ENCODE assay signal across 26 cellular contexts in genomic region chr12:80513211-80513610, GRCh38.
A peak's percentile ranks its signal among the peaks of the same experiment; 100 is the strongest.
DNase-seq lines count a peak whose midpoint lies in the region; ATAC-seq and TF ChIP-seq lines count a peak whose summit lies in the region.
"Had no signal": no experiment of that assay in that cellular context is flagged by ENCODE, and none has a peak within 500 bp of the region (broad histone marks: within the 10 kb centered on the region; RNA-seq: fewer than 3 reads in every experiment).

No MANE protein-coding gene starts in this region.

- 34 to 81% (median 52%) methylated on average over 18 of the region's 18 CpGs for WGBS in spleen, 5 donors

- TF ChIP-seq CTCF in spleen (IDR thresholded peaks at IDR 0.05 in 8 of 11, conservative IDR thresholded peaks at IDR 0.05 in 3 of 11): no peak

- H3K36me3 ChIP-seq in spleen: no peaks in the 10 kb centered on the region
- H3K36me3 ChIP-seq: BLaER1 treated with 17β-estradiol and CSF1 and Interleukin-3, amounts not matched to agents 10 nM and 100 nM; brain microvascular endothelial cell; neutrophil had no signal

- ATAC-seq in SK-N-SH treated with all-trans-retinoic acid at 6 μM for 48 hours: peak; percentile 82
- ATAC-seq: psoas muscle; stimulated activated naive B cell treated with anti-CD40 and anti-IgM and Interleukin-4, amounts not matched to agents 10 μg/mL and 1 μg/mL and 100 μg/mL, for 72 hours had no signal

- intact Hi-C loops in spleen (cut with DNase I; ENCODE audit: low total_unique reads): no loop called here

- H3K27me3 ChIP-seq in spleen (replicated peaks in 1 of 7): peaks cover 0 to 10% (median 0%) of the 10 kb centered on the region in 7 donors
- H3K27me3 ChIP-seq: BLaER1 treated with 17β-estradiol and CSF1 and Interleukin-3, amounts not matched to agents 10 nM and 100 nM; brain microvascular endothelial cell had no signal

- DNase-seq in DMS53 (lab: John Stamatoyannopoulos, UW) (peak; percentile 57), DMS53 treated with DMSO at 0.1 percent for 48 hours (lab: John Stamatoyannopoulos, UW; ENCODE audit: unreplicated experiment) (no peak), islet precursor cell (peak; percentile 52), spleen (peak; percentile 59), DMS 273 treated with DMSO at 0.1 percent for 48 hours (lab: John Stamatoyannopoulos, UW) (no peak), cortex of kidney (lab: John Stamatoyannopoulos, UW) (no peak)
- no peak for DNase-seq in stimulated activated CD4-positive, alpha-beta T cell treated with anti-CD3 and anti-CD28 coated beads, Interleukin-2, amount 100 ng/mL, for 24 hours
- DNase-seq: activated CD4-positive, alpha-beta T cell treated with anti-CD3 and anti-CD28 coated beads, Interleukin-2, amount 10 ng/mL, durations not matched to agents 24 days and 14 days; activated CD8-positive, alpha-beta memory T cell treated with anti-CD3 and anti-CD28 coated beads for 24 hours; activated T-cell treated with anti-CD3 and anti-CD28 coated beads for 4 hours; amniotic stem cell; brain microvascular endothelial cell; DND-41; hippocampal formation; NCI-H146; NCI-H2107; stimulated activated naive B cell treated with anti-CD40 and anti-IgM and Interleukin-4, amounts not matched to agents 10 μg/mL and 1 μg/mL and 100 μg/mL, for 72 hours; substantia nigra; T-helper 2 cell had no signal

- no peak overlapping the region for H3K4me3 ChIP-seq in spleen
- H3K4me3 ChIP-seq: BLaER1 treated with 17β-estradiol and CSF1 and Interleukin-3, amounts not matched to agents 10 nM and 100 nM; psoas muscle had no signal

- no peak for TF ChIP-seq POLR2A in spleen (IDR thresholded peaks at IDR 0.05)

- H3K27ac ChIP-seq in spleen: no peak overlapping the region
- H3K27ac ChIP-seq: 22Rv1; BLaER1 treated with 17β-estradiol and CSF1 and Interleukin-3, amounts not matched to agents 10 nM and 100 nM; brain microvascular endothelial cell; epithelial cell of prostate; neutrophil; psoas muscle; VCaP had no signal

- H3K4me1 ChIP-seq in spleen: no peaks in the 10 kb centered on the region
- H3K4me1 ChIP-seq: BLaER1 treated with 17β-estradiol and CSF1 and Interleukin-3, amounts not matched to agents 10 nM and 100 nM; psoas muscle had no signal

- H3K9me3 ChIP-seq in spleen: peaks cover 0 to 20% (median 7%) of the 10 kb centered on the region in 8 donors
- H3K9me3 ChIP-seq: neutrophil, psoas muscle had no signal

TF ChIP-seq in SK-N-SH treated with all-trans-retinoic acid at 6 μM for 48 hours, 23 proteins besides CTCF, POLR2A, EP300 and RAD21:
- TF ChIP-seq GLIS3 (CRISPR knock-in tag; IDR thresholded peaks at IDR 0.05) (no peak), ARNTL (CRISPR knock-in tag; IDR thresholded peaks at IDR 0.05; ENCODE audit: borderline replicate concordance, low read depth) (no peak), SNAI2 (CRISPR knock-in tag; IDR thresholded peaks at IDR 0.05) (no peak), RARB (CRISPR knock-in tag; IDR thresholded peaks at IDR 0.05) (no peak), ESRRG (CRISPR knock-in tag; IDR thresholded peaks at IDR 0.05) (no peak), OSR1 (CRISPR knock-in tag; IDR thresholded peaks at IDR 0.05) (no peak), ZNF565 (CRISPR knock-in tag; conservative IDR thresholded peaks at IDR 0.05; ENCODE audit: low read depth) (no peak), BACH2 (CRISPR knock-in tag; IDR thresholded peaks at IDR 0.05; ENCODE audit: borderline replicate concordance) (no peak), ZC3H10 (CRISPR knock-in tag; IDR thresholded peaks at IDR 0.05) (no peak), ZFP30 (CRISPR knock-in tag; IDR thresholded peaks at IDR 0.05) (no peak), TOX (CRISPR knock-in tag; IDR thresholded peaks at IDR 0.05; ENCODE audit: borderline replicate concordance) (no peak)
- TF ChIP-seq, protein P1, sequence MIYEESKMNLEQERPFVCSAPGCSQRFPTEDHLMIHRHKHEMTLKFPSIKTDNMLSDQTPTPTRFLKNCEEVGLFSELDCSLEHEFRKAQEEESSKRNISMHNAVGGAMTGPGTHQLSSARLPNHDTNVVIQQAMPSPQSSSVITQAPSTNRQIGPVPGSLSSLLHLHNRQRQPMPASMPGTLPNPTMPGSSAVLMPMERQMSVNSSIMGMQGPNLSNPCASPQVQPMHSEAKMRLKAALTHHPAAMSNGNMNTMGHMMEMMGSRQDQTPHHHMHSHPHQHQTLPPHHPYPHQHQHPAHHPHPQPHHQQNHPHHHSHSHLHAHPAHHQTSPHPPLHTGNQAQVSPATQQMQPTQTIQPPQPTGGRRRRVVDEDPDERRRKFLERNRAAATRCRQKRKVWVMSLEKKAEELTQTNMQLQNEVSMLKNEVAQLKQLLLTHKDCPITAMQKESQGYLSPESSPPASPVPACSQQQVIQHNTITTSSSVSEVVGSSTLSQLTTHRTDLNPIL (CRISPR knock-in tag; IDR thresholded peaks at IDR 0.05; ENCODE audit: low read depth): no peak
- TF ChIP-seq, protein P2, sequence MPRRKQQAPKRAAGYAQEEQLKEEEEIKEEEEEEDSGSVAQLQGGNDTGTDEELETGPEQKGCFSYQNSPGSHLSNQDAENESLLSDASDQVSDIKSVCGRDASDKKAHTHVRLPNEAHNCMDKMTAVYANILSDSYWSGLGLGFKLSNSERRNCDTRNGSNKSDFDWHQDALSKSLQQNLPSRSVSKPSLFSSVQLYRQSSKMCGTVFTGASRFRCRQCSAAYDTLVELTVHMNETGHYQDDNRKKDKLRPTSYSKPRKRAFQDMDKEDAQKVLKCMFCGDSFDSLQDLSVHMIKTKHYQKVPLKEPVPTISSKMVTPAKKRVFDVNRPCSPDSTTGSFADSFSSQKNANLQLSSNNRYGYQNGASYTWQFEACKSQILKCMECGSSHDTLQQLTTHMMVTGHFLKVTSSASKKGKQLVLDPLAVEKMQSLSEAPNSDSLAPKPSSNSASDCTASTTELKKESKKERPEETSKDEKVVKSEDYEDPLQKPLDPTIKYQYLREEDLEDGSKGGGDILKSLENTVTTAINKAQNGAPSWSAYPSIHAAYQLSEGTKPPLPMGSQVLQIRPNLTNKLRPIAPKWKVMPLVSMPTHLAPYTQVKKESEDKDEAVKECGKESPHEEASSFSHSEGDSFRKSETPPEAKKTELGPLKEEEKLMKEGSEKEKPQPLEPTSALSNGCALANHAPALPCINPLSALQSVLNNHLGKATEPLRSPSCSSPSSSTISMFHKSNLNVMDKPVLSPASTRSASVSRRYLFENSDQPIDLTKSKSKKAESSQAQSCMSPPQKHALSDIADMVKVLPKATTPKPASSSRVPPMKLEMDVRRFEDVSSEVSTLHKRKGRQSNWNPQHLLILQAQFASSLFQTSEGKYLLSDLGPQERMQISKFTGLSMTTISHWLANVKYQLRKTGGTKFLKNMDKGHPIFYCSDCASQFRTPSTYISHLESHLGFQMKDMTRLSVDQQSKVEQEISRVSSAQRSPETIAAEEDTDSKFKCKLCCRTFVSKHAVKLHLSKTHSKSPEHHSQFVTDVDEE (CRISPR knock-in tag; IDR thresholded peaks at IDR 0.05): no peak
- TF ChIP-seq, protein P3, sequence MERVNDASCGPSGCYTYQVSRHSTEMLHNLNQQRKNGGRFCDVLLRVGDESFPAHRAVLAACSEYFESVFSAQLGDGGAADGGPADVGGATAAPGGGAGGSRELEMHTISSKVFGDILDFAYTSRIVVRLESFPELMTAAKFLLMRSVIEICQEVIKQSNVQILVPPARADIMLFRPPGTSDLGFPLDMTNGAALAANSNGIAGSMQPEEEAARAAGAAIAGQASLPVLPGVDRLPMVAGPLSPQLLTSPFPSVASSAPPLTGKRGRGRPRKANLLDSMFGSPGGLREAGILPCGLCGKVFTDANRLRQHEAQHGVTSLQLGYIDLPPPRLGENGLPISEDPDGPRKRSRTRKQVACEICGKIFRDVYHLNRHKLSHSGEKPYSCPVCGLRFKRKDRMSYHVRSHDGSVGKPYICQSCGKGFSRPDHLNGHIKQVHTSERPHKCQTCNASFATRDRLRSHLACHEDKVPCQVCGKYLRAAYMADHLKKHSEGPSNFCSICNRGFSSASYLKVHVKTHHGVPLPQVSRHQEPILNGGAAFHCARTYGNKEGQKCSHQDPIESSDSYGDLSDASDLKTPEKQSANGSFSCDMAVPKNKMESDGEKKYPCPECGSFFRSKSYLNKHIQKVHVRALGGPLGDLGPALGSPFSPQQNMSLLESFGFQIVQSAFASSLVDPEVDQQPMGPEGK (CRISPR knock-in tag; IDR thresholded peaks at IDR 0.05; ENCODE audit: borderline replicate concordance): no peak
- TF ChIP-seq, protein P4, sequence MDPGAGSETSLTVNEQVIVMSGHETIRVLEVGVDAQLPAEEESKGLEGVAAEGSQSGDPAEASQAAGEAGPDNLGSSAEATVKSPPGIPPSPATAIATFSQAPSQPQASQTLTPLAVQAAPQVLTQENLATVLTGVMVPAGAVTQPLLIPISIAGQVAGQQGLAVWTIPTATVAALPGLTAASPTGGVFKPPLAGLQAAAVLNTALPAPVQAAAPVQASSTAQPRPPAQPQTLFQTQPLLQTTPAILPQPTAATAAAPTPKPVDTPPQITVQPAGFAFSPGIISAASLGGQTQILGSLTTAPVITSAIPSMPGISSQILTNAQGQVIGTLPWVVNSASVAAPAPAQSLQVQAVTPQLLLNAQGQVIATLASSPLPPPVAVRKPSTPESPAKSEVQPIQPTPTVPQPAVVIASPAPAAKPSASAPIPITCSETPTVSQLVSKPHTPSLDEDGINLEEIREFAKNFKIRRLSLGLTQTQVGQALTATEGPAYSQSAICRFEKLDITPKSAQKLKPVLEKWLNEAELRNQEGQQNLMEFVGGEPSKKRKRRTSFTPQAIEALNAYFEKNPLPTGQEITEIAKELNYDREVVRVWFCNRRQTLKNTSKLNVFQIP (CRISPR knock-in tag; IDR thresholded peaks at IDR 0.05; ENCODE audit: borderline replicate concordance, low read depth): no peak
TF ChIP-seq in SK-N-SH treated with all-trans-retinoic acid at 6 μM for 48 hours: peak in this region for 0.

Comparison
In these comparisons a context has a peak if more than half of its experiments do, and no peak if none do; other contexts are left out.
1. DNase-seq: peak in DMS53 (single experiment), islet precursor cell (single experiment) and spleen (single experiment); none in DMS53 treated with DMSO at 0.1 percent for 48 hours (single experiment), stimulated activated CD4-positive, alpha-beta T cell treated with anti-CD3 and anti-CD28 coated beads, Interleukin-2, amount 100 ng/mL, for 24 hours (0 of 2), DMS 273 treated with DMSO at 0.1 percent for 48 hours (single experiment) and cortex of kidney (single experiment).